ENCODE assay signal across 30 cellular contexts in genomic region chr10:79937256-79937635, GRCh38. TPM values are rescaled to one million over a fixed set of nuclear protein-coding genes. Genes with fewer than 3 reads are reported as not detected.
A peak's percentile ranks its signal among the peaks of the same experiment; 100 is the strongest.
DNase-seq lines count a peak whose midpoint lies in the region; ATAC-seq and TF ChIP-seq lines count a peak whose summit lies in the region.
"Had no signal": no experiment of that assay in that cellular context is flagged by ENCODE, and none has a peak within 500 bp of the region (broad histone marks: within the 10 kb centered on the region; RNA-seq: fewer than 3 reads in every experiment).

No MANE protein-coding gene starts in this region.

- no peaks in the 10 kb centered on the region for H3K36me3 Mint-ChIP-seq in activated CD8-positive, alpha-beta T cell treated with anti-CD3 and anti-CD28 coated beads, Interleukin-2, amount 10 ng/mL, durations not matched to agents 7 days and 5 days (ENCODE audit: low read depth)
- no peaks in the 10 kb centered on the region for H3K36me3 Mint-ChIP-seq in activated CD8-positive, alpha-beta T cell treated with anti-CD3 and anti-CD28 coated beads for 36 hours (ENCODE audit: low read depth)
- H3K36me3 Mint-ChIP-seq in T-helper 17 cell (ENCODE audit: low read depth) = no peaks in the 10 kb centered on the region
- peaks cover 2% of the 10 kb centered on the region for H3K36me3 Mint-ChIP-seq in memory B cell
- H3K36me3 Mint-ChIP-seq: activated naive CD4-positive, alpha-beta T cell treated with anti-CD3 and anti-CD28 coated beads, Interleukin-2, amount 50 U/mL, for 24 hours; brain; CD4-positive, alpha-beta memory T cell; natural killer cell had no signal

- no peak overlapping the region for H3K4me3 Mint-ChIP-seq in activated CD8-positive, alpha-beta T cell treated with anti-CD3 and anti-CD28 coated beads, Interleukin-2, amount 10 ng/mL, durations not matched to agents 7 days and 5 days
- H3K4me3 Mint-ChIP-seq in activated CD8-positive, alpha-beta T cell treated with anti-CD3 and anti-CD28 coated beads for 36 hours = no peak overlapping the region
- no peak overlapping the region for H3K4me3 Mint-ChIP-seq in T-helper 17 cell
- peak overlapping the region; percentile 27 for H3K4me3 Mint-ChIP-seq in memory B cell
- H3K4me3 Mint-ChIP-seq: activated naive CD4-positive, alpha-beta T cell treated with anti-CD3 and anti-CD28 coated beads, Interleukin-2, amount 50 U/mL, for 24 hours; brain; CD4-positive, alpha-beta memory T cell; natural killer cell had no signal

- H3K9me3 Mint-ChIP-seq in activated CD8-positive, alpha-beta T cell treated with anti-CD3 and anti-CD28 coated beads, Interleukin-2, amount 10 ng/mL, durations not matched to agents 7 days and 5 days (ENCODE audit: insufficient read depth) = no peaks in the 10 kb centered on the region
- H3K9me3 Mint-ChIP-seq in activated CD8-positive, alpha-beta T cell treated with anti-CD3 and anti-CD28 coated beads for 36 hours = no peaks in the 10 kb centered on the region
- no peaks in the 10 kb centered on the region for H3K9me3 Mint-ChIP-seq in memory B cell
- H3K9me3 Mint-ChIP-seq: activated naive CD4-positive, alpha-beta T cell treated with anti-CD3 and anti-CD28 coated beads, Interleukin-2, amount 50 U/mL, for 24 hours; brain; CD4-positive, alpha-beta memory T cell; natural killer cell had no signal

- no peak overlapping the region for H3K27ac Mint-ChIP-seq in activated CD8-positive, alpha-beta T cell treated with anti-CD3 and anti-CD28 coated beads, Interleukin-2, amount 10 ng/mL, durations not matched to agents 7 days and 5 days
- no peak overlapping the region for H3K27ac Mint-ChIP-seq in activated CD8-positive, alpha-beta T cell treated with anti-CD3 and anti-CD28 coated beads for 36 hours
- H3K27ac Mint-ChIP-seq in T-helper 17 cell = no peak overlapping the region
- peak overlapping the region; percentile 86 for H3K27ac Mint-ChIP-seq in memory B cell
- H3K27ac Mint-ChIP-seq: activated naive CD4-positive, alpha-beta T cell treated with anti-CD3 and anti-CD28 coated beads, Interleukin-2, amount 50 U/mL, for 24 hours; natural killer cell had no signal

- no peak for TF ChIP-seq CTCF in activated CD8-positive, alpha-beta T cell treated with anti-CD3 and anti-CD28 coated beads for 36 hours (IDR thresholded peaks at IDR 0.05)

- POLR2A ChIA-PET in activated CD8-positive, alpha-beta T cell treated with anti-CD3 and anti-CD28 coated beads, Interleukin-2, amount 10 ng/mL, durations not matched to agents 7 days and 5 days (lab: Charles Lee) = no interaction called here
- POLR2A ChIA-PET in activated CD8-positive, alpha-beta T cell treated with anti-CD3 and anti-CD28 coated beads for 36 hours (lab: Charles Lee) = no interaction called here

- H3K9me3 ChIP-seq in T-helper 17 cell (ENCODE audit: control insufficient read depth, low read length, poor library complexity, severe bottlenecking) = no peaks in the 10 kb centered on the region
- H3K9me3 ChIP-seq: heart right ventricle, SJSA1, suprapubic skin, upper lobe of right lung had no signal

- CTCF ChIA-PET in activated CD8-positive, alpha-beta T cell treated with anti-CD3 and anti-CD28 coated beads, Interleukin-2, amount 10 ng/mL, durations not matched to agents 7 days and 5 days (lab: Charles Lee) = interaction anchor here (1.4 kb wide), 1 partner anchor 8 kb away, joined by 4 read pairs; no protein-coding TSS in a partner anchor
- CTCF ChIA-PET in activated CD8-positive, alpha-beta T cell treated with anti-CD3 and anti-CD28 coated beads for 36 hours (lab: Charles Lee) = no interaction called here

- H3K4me1 Mint-ChIP-seq in activated CD8-positive, alpha-beta T cell treated with anti-CD3 and anti-CD28 coated beads, Interleukin-2, amount 10 ng/mL, durations not matched to agents 7 days and 5 days (ENCODE audit: low read depth) = peaks cover 7% of the 10 kb centered on the region
- peaks cover 14% of the 10 kb centered on the region for H3K4me1 Mint-ChIP-seq in activated CD8-positive, alpha-beta T cell treated with anti-CD3 and anti-CD28 coated beads for 36 hours (ENCODE audit: low read depth)
- H3K4me1 Mint-ChIP-seq in T-helper 17 cell (peaks cover 8% of the 10 kb centered on the region), memory B cell (peaks cover 39% of the 10 kb centered on the region)

- intact Hi-C loops in activated CD8-positive, alpha-beta T cell treated with anti-CD3 and anti-CD28 coated beads for 36 hours (cut with micrococcal nuclease) = no loop called here

- DNase-seq in activated CD8-positive, alpha-beta T cell treated with anti-CD3 and anti-CD28 coated beads, Interleukin-2, amount 10 ng/mL, durations not matched to agents 7 days and 5 days = peak; percentile 3
- no peak for DNase-seq in activated CD8-positive, alpha-beta T cell treated with anti-CD3 and anti-CD28 coated beads for 36 hours
- DNase-seq in T-helper 17 cell (no peak), memory B cell (ENCODE audit: low spot score in 2 of 2) (peak in 1 of 2 donors; percentile 12), LoVo (ENCODE audit: low spot score) (no peak), NOMO-1 treated with dmso at 0.1 percent for 144 hours (lab: John Stamatoyannopoulos, UW; ENCODE audit: unreplicated experiment) (no peak), epidermal melanocyte (ENCODE audit: insufficient read length, low spot score) (no peak)
- DNase-seq: activated CD4-positive, alpha-beta T cell treated with anti-CD3 and anti-CD28 coated beads, Interleukin-2, amount 50 U/mL, for 48 hours; activated CD8-positive, alpha-beta memory T cell treated with anti-CD3 and anti-CD28 coated beads, Interleukin-2, amount 50 U/mL, for 4 hours; amniotic stem cell; CD4-positive, alpha-beta memory T cell; heart right ventricle; midbrain; natural killer cell; NCI-H146; RPMI8226; stimulated activated CD4-positive, alpha-beta T cell treated with anti-CD3 and anti-CD28 coated beads, Interleukin-4, amount 100 ng/mL, for 4 hours; T-helper 1 cell; upper lobe of right lung had no signal

- peaks cover 11% of the 10 kb centered on the region for H3K27me3 Mint-ChIP-seq in activated CD8-positive, alpha-beta T cell treated with anti-CD3 and anti-CD28 coated beads, Interleukin-2, amount 10 ng/mL, durations not matched to agents 7 days and 5 days (ENCODE audit: low read depth)
- H3K27me3 Mint-ChIP-seq in activated CD8-positive, alpha-beta T cell treated with anti-CD3 and anti-CD28 coated beads for 36 hours = peaks cover 8% of the 10 kb centered on the region
- peaks cover 63% of the 10 kb centered on the region for H3K27me3 Mint-ChIP-seq in T-helper 17 cell
- peaks cover 2% of the 10 kb centered on the region for H3K27me3 Mint-ChIP-seq in memory B cell

- no peak for ATAC-seq in activated CD8-positive, alpha-beta T cell treated with anti-CD3 and anti-CD28 coated beads, Interleukin-2, amount 10 ng/mL, durations not matched to agents 7 days and 5 days
- no peak for ATAC-seq in activated CD8-positive, alpha-beta T cell treated with anti-CD3 and anti-CD28 coated beads for 36 hours
- ATAC-seq in T-helper 17 cell (peak; percentile 22), memory B cell (ENCODE audit: low read depth) (peak; percentile 42), HG02798 (IDR thresholded peaks at IDR 0.05; ENCODE audit: poor library complexity, unreplicated experiment) (no peak)
- ATAC-seq: heart right ventricle, natural killer cell, upper lobe of right lung had no signal

RNA-seq across cellular contexts. Expression of gene SFTPD, which starts 11.7 kb away (rescaled TPM):
- not detected for total RNA-seq in activated CD8-positive, alpha-beta T cell treated with anti-CD3 and anti-CD28 coated beads, Interleukin-2, amount 10 ng/mL, durations not matched to agents 7 days and 5 days
- not detected for total RNA-seq in activated CD8-positive, alpha-beta T cell treated with anti-CD3 and anti-CD28 coated beads for 36 hours
- not detected for total RNA-seq in T-helper 17 cell
- total RNA-seq: CD4-positive, alpha-beta memory T cell; dermis microvascular lymphatic vessel endothelial cell; H4; kidney epithelial cell; NCI-H460; OCI-LY7; pulmonary artery endothelial cell had no signal

Comparison
In these comparisons a context has a peak if more than half of its experiments do, and no peak if none do; other contexts are left out.
1. ATAC-seq: peak in T-helper 17 cell (single experiment) and memory B cell (single experiment); none in activated CD8-positive, alpha-beta T cell treated with anti-CD3 and anti-CD28 coated beads, Interleukin-2, amount 10 ng/mL, durations not matched to agents 7 days and 5 days (single experiment), activated CD8-positive, alpha-beta T cell treated with anti-CD3 and anti-CD28 coated beads for 36 hours (single experiment) and HG02798 (single experiment).